ENCODE assay signal across 24 cellular contexts in the genomic region with DNA sequence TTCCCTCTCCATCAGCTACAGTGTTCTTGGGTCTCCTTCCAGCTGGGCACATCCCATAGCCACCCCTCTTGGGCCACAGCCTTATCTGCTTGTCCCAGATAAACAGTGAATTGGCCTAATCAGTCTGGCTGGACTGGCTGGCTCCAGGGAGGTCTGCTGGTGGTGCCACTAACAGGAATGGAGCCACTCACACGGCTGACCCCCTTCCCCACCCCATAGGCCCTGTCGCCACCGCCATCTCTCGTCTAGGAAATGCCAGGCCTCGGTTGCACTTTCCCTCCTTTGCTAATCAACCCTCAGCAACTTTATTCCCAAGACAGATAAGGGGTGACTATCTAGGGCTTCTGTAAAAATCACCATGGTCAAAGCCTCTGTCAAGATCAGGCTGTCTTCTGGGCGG. TPM values are rescaled to one million over a fixed set of nuclear protein-coding genes. Genes with fewer than 3 reads are reported as not detected.
"Had no signal": no experiment of that assay in that cellular context is flagged by ENCODE, and none has a peak within 500 bp of the region (broad histone marks: within the 10 kb centered on the region; RNA-seq: fewer than 3 reads in every experiment).

No MANE protein-coding gene starts in this region.

- H3K36me3 ChIP-seq: esophagus squamous epithelium, prostate gland, tibial artery, vagina had no signal

- H3K27me3 ChIP-seq: body of pancreas, esophagus squamous epithelium, tibial artery, vagina had no signal

- H3K4me1 ChIP-seq: body of pancreas, prostate gland, vagina had no signal

- H3K36me3 Mint-ChIP-seq: stimulated activated effector memory CD8-positive, alpha-beta T cell treated with anti-CD3 and anti-CD28 coated beads, Interleukin-12 subunit alpha, Interleukin-12 subunit beta, amount 100 ng/mL, for 72 hours had no signal

- H3K4me3 ChIP-seq: body of pancreas, esophagus squamous epithelium, prostate gland, tibial artery, vagina had no signal

- ATAC-seq: activated T-cell treated with anti-CD3 and anti-CD28 coated beads, Interleukin-2, amount 50 U/mL, for 4 hours; body of pancreas; sciatic nerve; stimulated activated effector memory CD8-positive, alpha-beta T cell treated with anti-CD3 and anti-CD28 coated beads, Interleukin-12 subunit alpha, Interleukin-12 subunit beta, amount 100 ng/mL, for 72 hours had no signal

- H3K9me3 Mint-ChIP-seq: activated T-cell treated with anti-CD3 and anti-CD28 coated beads, Interleukin-2, amount 50 U/mL, for 4 hours; central memory CD8-positive, alpha-beta T cell; T-helper 2 cell treated with Interferon-gamma antibody and Interleukin-4, amounts not matched to agents 5 μg/mL and 100 μg/mL, for 36 hours had no signal

- H3K4me3 Mint-ChIP-seq: activated T-cell treated with anti-CD3 and anti-CD28 coated beads, Interleukin-2, amount 50 U/mL, for 4 hours; central memory CD8-positive, alpha-beta T cell; stimulated activated effector memory CD8-positive, alpha-beta T cell treated with anti-CD3 and anti-CD28 coated beads, Interleukin-12 subunit alpha, Interleukin-12 subunit beta, amount 100 ng/mL, for 72 hours; T-helper 2 cell treated with Interferon-gamma antibody and Interleukin-4, amounts not matched to agents 5 μg/mL and 100 μg/mL, for 36 hours had no signal

- H3K9me3 ChIP-seq: body of pancreas, esophagus squamous epithelium, prostate gland, tibial artery, vagina had no signal

- H3K27ac Mint-ChIP-seq: stimulated activated effector memory CD8-positive, alpha-beta T cell treated with anti-CD3 and anti-CD28 coated beads, Interleukin-12 subunit alpha, Interleukin-12 subunit beta, amount 100 ng/mL, for 72 hours; T-helper 2 cell treated with Interferon-gamma antibody and Interleukin-4, amounts not matched to agents 5 μg/mL and 100 μg/mL, for 36 hours had no signal

- DNase-seq: activated CD4-positive, alpha-beta T cell treated with anti-CD3 and anti-CD28 coated beads, Interleukin-2, amount 50 U/mL, for 4 hours; activated CD4-positive, CD25-positive, alpha-beta regulatory T cell treated with anti-CD3 and anti-CD28 coated beads, Interleukin-2, amount 50 U/mL, for 72 hours; activated effector memory CD4-positive, alpha-beta T cell treated with Interleukin-2 at 50 U/mL for 16 hours; activated naive CD4-positive, alpha-beta T cell treated with anti-CD3 and anti-CD28 coated beads, Interleukin-2, amount 50 U/mL, for 16 hours; activated T-cell treated with anti-CD3 and anti-CD28 coated beads, Interleukin-2, amount 50 U/mL, for 4 hours; amniotic stem cell; body of pancreas; cortex of kidney; effector CD4-positive, alpha-beta T cell; esophagus squamous epithelium; midbrain; tibial artery had no signal

- H3K4me1 Mint-ChIP-seq: central memory CD8-positive, alpha-beta T cell had no signal

- H3K27ac ChIP-seq: body of pancreas, prostate gland, vagina had no signal

RNA-seq across cellular contexts. Expression of gene TNP1, which starts 23.0 kb away (rescaled TPM):
- total RNA-seq: activated T-cell treated with anti-CD3 and anti-CD28 coated beads, Interleukin-2, amount 50 U/mL, for 4 hours; body of pancreas; esophagus squamous epithelium; fibroblast of villous mesenchyme; kidney epithelial cell; lower leg skin; myocyte; osteoblast; sciatic nerve; vagina had no signal
- polyA plus RNA-seq: neural cell had no signal
